In genomic region chr1:94553931-94554330, GRCh38 we compare ENCODE assay signal across 2 cellular contexts.
TF ChIP-seq lines count a peak whose summit lies in the region.

No MANE protein-coding gene starts in this region.

TF ChIP-seq in SK-N-SH treated with all-trans-retinoic acid at 6 μM for 48 hours, 23 proteins besides CTCF, POLR2A, EP300 and RAD21:
- TF ChIP-seq ZFP30 (CRISPR knock-in tag; IDR thresholded peaks at IDR 0.05) (no peak), RARB (CRISPR knock-in tag; IDR thresholded peaks at IDR 0.05) (no peak), PATZ1 (CRISPR knock-in tag; IDR thresholded peaks at IDR 0.05; ENCODE audit: borderline replicate concordance) (no peak), GLIS3 (CRISPR knock-in tag; IDR thresholded peaks at IDR 0.05) (no peak), TCF4 (CRISPR knock-in tag; IDR thresholded peaks at IDR 0.05; ENCODE audit: borderline replicate concordance) (no peak), ZNF70 (CRISPR knock-in tag; IDR thresholded peaks at IDR 0.05) (no peak)

TF ChIP-seq in SK-N-SH, 30 proteins besides CTCF, POLR2A, EP300 and RAD21:
- no peak for TF ChIP-seq TCF12 (IDR thresholded peaks at IDR 0.05)
- no peak for TF ChIP-seq POLR2AphosphoS5 (IDR thresholded peaks at IDR 0.05; ENCODE audit: low read depth, low read length)
- no peak for TF ChIP-seq GATA2 (CRISPR knock-in tag; IDR thresholded peaks at IDR 0.05)
- no peak for TF ChIP-seq GABPA (IDR thresholded peaks at IDR 0.05; ENCODE audit: low read depth)
- TF ChIP-seq REST (IDR thresholded peaks at IDR 0.05; ENCODE audit: low read depth, low read length): no peak
- no peak for TF ChIP-seq PBX3 (IDR thresholded peaks at IDR 0.05)
- no peak for TF ChIP-seq USF1 (IDR thresholded peaks at IDR 0.05; ENCODE audit: borderline replicate concordance, low read depth)
- TF ChIP-seq MAX (IDR thresholded peaks at IDR 0.05; ENCODE audit: low read depth): no peak
- TF ChIP-seq FOXM1 (IDR thresholded peaks at IDR 0.05; ENCODE audit: low read depth): no peak
- TF ChIP-seq CHD2 (IDR thresholded peaks at IDR 0.05; ENCODE audit: low read length, partially characterized antibody): no peak
- no peak for TF ChIP-seq RFX5 (IDR thresholded peaks at IDR 0.05; ENCODE audit: low read length)
- TF ChIP-seq FOSL2 (IDR thresholded peaks at IDR 0.05; ENCODE audit: borderline replicate concordance, low read depth): no peak
- TF ChIP-seq RXRA (IDR thresholded peaks at IDR 0.05; ENCODE audit: borderline replicate concordance, low read depth): no peak
- TF ChIP-seq RCOR1 (IDR thresholded peaks at IDR 0.05; ENCODE audit: low read length): no peak
